Comparison of ENCODE assay signal across 8 cellular contexts in the genomic region with DNA sequence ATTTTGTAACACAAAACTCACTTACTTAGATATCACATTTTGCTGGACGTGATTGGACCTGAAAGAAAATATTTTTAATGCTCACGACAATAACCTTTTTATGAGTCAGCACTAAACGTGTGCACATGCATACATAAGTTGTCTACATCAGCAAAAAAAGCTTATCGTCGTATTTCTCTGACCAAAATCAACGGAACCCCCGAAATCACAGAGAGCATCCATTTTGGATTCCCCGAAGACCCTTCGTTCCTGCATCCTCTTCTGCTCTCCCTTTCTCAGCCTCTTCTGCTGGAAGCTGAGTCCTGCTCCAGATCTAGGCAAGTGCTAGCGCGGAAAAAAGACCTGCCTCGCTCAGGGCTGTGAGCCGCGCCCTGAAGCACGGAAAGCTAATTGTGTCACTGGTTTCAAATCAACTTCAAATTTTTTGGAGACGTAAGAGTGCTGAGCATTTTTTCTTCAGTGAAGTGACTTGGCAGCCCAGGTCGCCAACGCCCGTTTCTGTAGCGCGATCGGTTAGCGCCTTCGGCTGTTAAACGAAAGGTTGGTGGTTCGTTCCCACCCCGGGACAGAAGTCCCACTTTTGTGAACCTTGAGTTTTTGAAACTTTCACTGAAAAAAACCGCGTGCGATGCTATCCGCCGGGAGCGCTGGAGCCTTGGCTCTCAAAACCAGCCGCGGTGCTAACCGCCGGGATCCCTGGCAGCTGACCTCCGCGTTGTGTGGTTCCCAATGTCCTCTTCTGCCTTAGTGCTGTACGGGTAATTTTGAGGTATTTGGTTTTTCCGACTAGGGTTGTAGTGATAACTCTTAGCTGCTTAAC. TPM values are rescaled to one million over a fixed set of nuclear protein-coding genes. Genes with fewer than 3 reads are reported as not detected.
DNase-seq lines count a peak whose midpoint lies in the region; ATAC-seq and TF ChIP-seq lines count a peak whose summit lies in the region.
"Not testable (repeated sequence)": the region's sequence is repeated elsewhere in the genome, so short reads cannot be mapped to it uniquely, and the experiment has no call there.

No MANE protein-coding gene starts in this region.

- DNase-seq in ACHN = peak; percentile 75
- peak; percentile 77 for DNase-seq in HS-27A (ENCODE audit: low read depth)
- DNase-seq in SJSA1 (ENCODE audit: low read depth in 1 of 2, low spot score in 2 of 2) = peak; percentile 28 to 49
- peak; percentile 72 for DNase-seq in activated effector memory CD4-positive, alpha-beta T cell treated with Interleukin-2 at 50 U/mL for 16 hours
- DNase-seq in esophagus muscularis mucosa (ENCODE audit: extremely low spot score) = not testable (repeated sequence)
- peak; percentile 82 for DNase-seq in mesenchymal stem cell
- peak; percentile 75 to 81 for DNase-seq in stimulated activated CD4-positive, alpha-beta T cell treated with anti-CD3 and anti-CD28 coated beads, Interleukin-1b, Interleukin-23, amount 100 ng/mL, for 4 hours (ENCODE audit: low read depth in 2 of 2)

- TF ChIP-seq CTCF in esophagus muscularis mucosa (IDR thresholded peaks at IDR 0.05) = not testable (repeated sequence)

- H3K9me3 ChIP-seq in SJSA1 (replicated peaks); esophagus muscularis mucosa; mesenchymal stem cell (ENCODE audit: control insufficient read depth, low read length): not testable (repeated sequence)

- TF ChIP-seq POLR2A in esophagus muscularis mucosa (IDR thresholded peaks at IDR 0.05; ENCODE audit: low read depth) = not testable (repeated sequence)

- H3K4me1 ChIP-seq in SJSA1 (replicated peaks); esophagus muscularis mucosa; mesenchymal stem cell (ENCODE audit: control insufficient read depth, insufficient read depth, low read depth, low read length): not testable (repeated sequence)

- H3K27me3 ChIP-seq in SJSA1 (replicated peaks); mesenchymal stem cell (ENCODE audit: control insufficient read depth in 1 of 2, insufficient read depth in 1 of 2, low read length in 2 of 2): not testable (repeated sequence)
- peaks cover 0 to 20% (median 0%) of the 10 kb centered on the region in 4 donors for H3K27me3 ChIP-seq in esophagus muscularis mucosa

- intact Hi-C loops in esophagus muscularis mucosa (cut with DNase I) = not testable (repeated sequence)

- H4K91ac ChIP-seq in mesenchymal stem cell (ENCODE audit: low read length) = not testable (repeated sequence)

- H3K23ac ChIP-seq in mesenchymal stem cell (ENCODE audit: low read length in 2 of 2) = not testable (repeated sequence)

- H2BK5ac ChIP-seq in mesenchymal stem cell (ENCODE audit: low read depth, low read length, poor library complexity, severe bottlenecking) = not testable (repeated sequence)

- not testable (repeated sequence) for H2BK12ac ChIP-seq in mesenchymal stem cell (ENCODE audit: low read length in 2 of 2)

- not testable (repeated sequence) for H3K27ac ChIP-seq in SJSA1; mesenchymal stem cell (ENCODE audit: low read length, poor library complexity, severe bottlenecking)
- peak overlapping the region in 1 of 4 donors; percentile 18 for H3K27ac ChIP-seq in esophagus muscularis mucosa (replicated peaks in 1 of 4)

- not testable (repeated sequence) for H3K79me1 ChIP-seq in mesenchymal stem cell (replicated peaks; ENCODE audit: low read length, poor library complexity, severe bottlenecking)

- not testable (repeated sequence) for H3K4me3 ChIP-seq in SJSA1
- H3K4me3 ChIP-seq in esophagus muscularis mucosa (peak overlapping the region; percentile 12 to 58 (median 46)), mesenchymal stem cell (ENCODE audit: insufficient read depth in 1 of 2, low read depth in 1 of 2, low read length in 2 of 2) (peak overlapping the region; percentile 27 to 77)

- peak overlapping the region; percentile 45 for H3K4me2 ChIP-seq in mesenchymal stem cell (ENCODE audit: low read length, poor library complexity, severe bottlenecking)

- not testable (repeated sequence) for H2BK15ac ChIP-seq in mesenchymal stem cell (ENCODE audit: low read depth, poor library complexity, severe bottlenecking)

- not testable (repeated sequence) for H2AK5ac ChIP-seq in mesenchymal stem cell (ENCODE audit: low read length, severe bottlenecking)

- H2AFZ ChIP-seq in mesenchymal stem cell (ENCODE audit: low read depth, low read length) = peak overlapping the region; percentile 7

- H3K9ac ChIP-seq in mesenchymal stem cell (ENCODE audit: low read length) = peak overlapping the region; percentile 84

- ATAC-seq in GM18870 (IDR thresholded peaks at IDR 0.05; ENCODE audit: unreplicated experiment) = peak; percentile 41

- H3K18ac ChIP-seq in mesenchymal stem cell (ENCODE audit: low read depth in 1 of 2, low read length in 2 of 2) = not testable (repeated sequence)

- H2BK120ac ChIP-seq in mesenchymal stem cell (ENCODE audit: low read depth, low read length) = not testable (repeated sequence)

- H3K4ac ChIP-seq in mesenchymal stem cell (ENCODE audit: low read depth in 1 of 2, low read length in 2 of 2) = not testable (repeated sequence)

- in situ Hi-C loops in ACHN (cut with HindIII; ENCODE audit: low pct_ligation_motif_present, low pct_unique_long_range_greater_than_20kb, low sequenced_read_pairs) = not testable (repeated sequence)

- WGBS in esophagus muscularis mucosa = 6% methylated on average over 40 of the region's 41 CpGs
- WGBS in mesenchymal stem cell = 2% methylated on average over 39 of the region's 41 CpGs

- not testable (repeated sequence) for H3K36me3 ChIP-seq in SJSA1; esophagus muscularis mucosa; mesenchymal stem cell (ENCODE audit: control insufficient read depth in 1 of 2, insufficient read depth in 2 of 2, low read depth in 1 of 2, low read length in 2 of 2)

- not testable (repeated sequence) for H3K14ac ChIP-seq in mesenchymal stem cell (ENCODE audit: low read length in 2 of 2)

- H4K8ac ChIP-seq in mesenchymal stem cell (ENCODE audit: low read length) = not testable (repeated sequence)

- not testable (repeated sequence) for TF ChIP-seq EP300 in esophagus muscularis mucosa (IDR thresholded peaks at IDR 0.05)

RNA-seq across cellular contexts. Expression of a gene that starts 9.6 kb away (rescaled TPM):
- not detected in 2 replicates for total RNA-seq in SJSA1 (2014; rRNA removed; shearing (Covaris generic))
- 1 to 10 TPM in 2 of 4 donors, under 1 TPM in 1, not detected in 1; 0.17 to 5.0 (median 2.1) TPM for total RNA-seq in esophagus muscularis mucosa
- polyA plus RNA-seq in mesenchymal stem cell (2013, experiment 1 of 2) = not detected
- polyA plus RNA-seq in mesenchymal stem cell (2013, experiment 2 of 2) = not detected

RNA-seq across cellular contexts. Expression of a gene that starts 41.6 kb away (rescaled TPM):
- not detected in 2 replicates for total RNA-seq in SJSA1 (2014; rRNA removed; shearing (Covaris generic))
- 10 to 100 TPM; 12.7 to 39.8 (median 27.0) TPM for total RNA-seq in esophagus muscularis mucosa
- polyA plus RNA-seq in mesenchymal stem cell (2013, experiment 1 of 2) = not detected
- not detected for polyA plus RNA-seq in mesenchymal stem cell (2013, experiment 2 of 2)

Comparison
In these comparisons a context has a peak if more than half of its experiments do, and no peak if none do; other contexts are left out.
1. RNA of a gene that starts 41.6 kb away (total RNA-seq): 12.7 to 39.8 TPM in esophagus muscularis mucosa; not detected in SJSA1; every median in the first group is over 10 times any median in the second.